12 cellular contexts compared by ENCODE assay signal in the genomic region with DNA sequence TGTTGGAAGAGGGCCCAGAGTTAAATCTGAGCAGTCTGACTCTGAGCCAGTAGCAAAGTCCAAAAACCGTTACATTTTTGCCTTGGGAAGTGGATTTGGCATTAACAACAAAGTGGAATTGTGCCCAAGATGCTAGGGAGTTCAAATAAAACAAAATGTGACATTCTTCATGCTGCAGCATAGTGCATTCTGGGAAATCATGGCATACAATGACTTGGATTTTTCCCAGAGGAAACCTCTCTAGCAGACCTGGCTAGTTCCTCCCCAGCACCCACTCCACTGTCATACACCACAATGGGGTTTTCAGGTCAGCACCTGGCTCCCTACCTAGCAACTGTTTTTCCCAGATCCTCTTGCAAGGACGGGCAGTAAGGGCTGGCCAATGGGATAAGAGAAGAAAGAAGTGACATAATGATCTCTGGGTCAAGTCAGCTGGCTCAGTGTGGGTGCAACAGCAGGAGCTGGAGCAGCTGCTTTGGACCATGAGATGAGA. TPM values are rescaled to one million over a fixed set of nuclear protein-coding genes. Genes with fewer than 3 reads are reported as not detected.
A peak's percentile ranks its signal among the peaks of the same experiment; 100 is the strongest.
DNase-seq lines count a peak whose midpoint lies in the region; ATAC-seq, FAIRE-seq and TF ChIP-seq lines count a peak whose summit lies in the region.
"Had no signal": no experiment of that assay in that cellular context is flagged by ENCODE, and none has a peak within 500 bp of the region (broad histone marks: within the 10 kb centered on the region; RNA-seq: fewer than 3 reads in every experiment).

No MANE protein-coding gene starts in this region.

- peak; percentile 44 to 71 (median 59) for ATAC-seq in pancreas

- DNase-seq in EH (ENCODE audit: low read depth) = peak; percentile 45
- peak; percentile 42 to 58 for DNase-seq in SHP77 (lab: John Stamatoyannopoulos, UW)
- peak; percentile 90 for DNase-seq in fibroblast of the aortic adventitia (ENCODE audit: low read depth)
- DNase-seq in pancreas = no peak
- DNase-seq in NCI-H2227 (lab: John Stamatoyannopoulos, UW; ENCODE audit: unreplicated experiment) = no peak
- no peak for DNase-seq in BE2C
- no peak for DNase-seq in D341Med (ENCODE audit: low spot score)
- no peak for DNase-seq in GM10248 (ENCODE audit: extremely low spot score)
- DNase-seq: activated CD4-positive, alpha-beta T cell treated with anti-CD3 and anti-CD28 coated beads, Interleukin-2, amount 50 U/mL, for 1 hour; NCI-H345; stimulated activated CD4-positive, alpha-beta T cell treated with anti-CD3 and anti-CD28 coated beads, Interleukin-1b, Interleukin-23, amount 100 ng/mL, for 48 hours had no signal

- H3K27me3 ChIP-seq in pancreas = no peaks in the 10 kb centered on the region
- no peaks in the 10 kb centered on the region for H3K27me3 ChIP-seq in BE2C

- H3K9me3 ChIP-seq in pancreas (no peaks in the 10 kb centered on the region), BE2C (no peaks in the 10 kb centered on the region)
- H3K9me3 ChIP-seq: neutrophil had no signal

- WGBS in pancreas, 2 donors = 8% methylated on average over 2 of the region's 2 CpGs

- H3K36me3 ChIP-seq in pancreas (no peaks in the 10 kb centered on the region), BE2C (no peaks in the 10 kb centered on the region)
- H3K36me3 ChIP-seq: neutrophil had no signal

- H3K27ac ChIP-seq in pancreas = peak overlapping the region in 1 of 4 donors; percentile 4
- H3K27ac ChIP-seq: neutrophil had no signal

- POLR2A ChIA-PET in GM10248 (lab: Yijun Ruan, JAX) = no interaction called here

- CTCF ChIA-PET in GM10248 (lab: Yijun Ruan, JAX) = interaction anchor here (1.1 kb wide), 1 partner anchor 11 kb away, joined by 3 read pairs; no protein-coding TSS in a partner anchor

- no peak for FAIRE-seq in pancreas (lab: Jason Lieb, UNC)

- TF ChIP-seq CTCF in fibroblast of the aortic adventitia (IDR thresholded peaks at IDR 0.05; ENCODE audit: insufficient read depth, low read length) (no peak), pancreas (IDR thresholded peaks at IDR 0.05) (no peak), BE2C (IDR thresholded peaks at IDR 0.05; ENCODE audit: low read depth, low read length) (no peak), GM10248 (IDR thresholded peaks at IDR 0.05; ENCODE audit: control extremely low read depth, extremely low read depth, low read depth, missing control alignments) (no peak)

- H3K4me1 ChIP-seq in pancreas (no peaks in the 10 kb centered on the region), BE2C (no peaks in the 10 kb centered on the region)

- intact Hi-C loops in pancreas (cut with DNase I) = no loop called here

- H3K4me3 ChIP-seq in fibroblast of the aortic adventitia (ENCODE audit: low read depth, low read length) = no peak overlapping the region
- no peak overlapping the region for H3K4me3 ChIP-seq in pancreas
- no peak overlapping the region for H3K4me3 ChIP-seq in BE2C (ENCODE audit: low read depth, low read length)

RNA-seq across cellular contexts. Expression of gene CYB5R3, which starts 24.8 kb away (rescaled TPM):
- total RNA-seq in fibroblast of the aortic adventitia (ENCODE audit: low replicate concordance) (44.4 and 113 TPM in 2 replicates), pancreas (10 to 100 TPM; 32.6 to 76.4 (median 43.6) TPM)
- 100 to 1,000 TPM in 1 of 2 donors, 10 to 100 TPM in 1; 53.6 to 105 TPM for polyA plus RNA-seq in pancreas
- 287 TPM for polyA plus RNA-seq in BE2C (2012; ENCODE audit: insufficient read depth, insufficient read length, low read depth)

RNA-seq across cellular contexts. Expression of gene ATP5MGL, which starts 33.5 kb away (rescaled TPM):
- total RNA-seq in fibroblast of the aortic adventitia (ENCODE audit: low replicate concordance) = 1.5 and 3.5 TPM in 2 replicates
- total RNA-seq in pancreas = under 1 TPM in 5 of 6 donors, not detected in 1; 0.24 to 0.60 (median 0.34) TPM
- under 1 TPM in 1 of 2 donors, not detected in 1; 0.34 TPM for polyA plus RNA-seq in pancreas
- not detected for polyA plus RNA-seq in BE2C (2012; ENCODE audit: insufficient read depth, insufficient read length, low read depth)

RNA-seq across cellular contexts. Expression of gene A4GALT, which starts 46.7 kb away (rescaled TPM):
- total RNA-seq in fibroblast of the aortic adventitia (ENCODE audit: low replicate concordance) (18.2 and 22.2 TPM in 2 replicates), pancreas (1 to 10 TPM; 2.7 to 8.6 (median 3.4) TPM)
- 10 to 100 TPM in 1 of 2 donors, 1 to 10 TPM in 1; 7.1 to 13.2 TPM for polyA plus RNA-seq in pancreas
- polyA plus RNA-seq in BE2C (2012; ENCODE audit: insufficient read depth, insufficient read length, low read depth) = not detected

RNA-seq across cellular contexts. Expression of gene POLDIP3, which starts 59.3 kb away (rescaled TPM):
- 28.6 and 34.1 TPM in 2 replicates for total RNA-seq in fibroblast of the aortic adventitia (ENCODE audit: low replicate concordance)
- 10 to 100 TPM; 23.3 to 35.2 (median 28.7) TPM for total RNA-seq in pancreas
- 10 to 100 TPM; 14.6 to 28.6 TPM for polyA plus RNA-seq in pancreas
- polyA plus RNA-seq in BE2C (2012; ENCODE audit: insufficient read depth, insufficient read length, low read depth) = 147 TPM

Comparison
In these comparisons a context has a peak if more than half of its experiments do, and no peak if none do; other contexts are left out.
1. DNase-seq: peak in EH (single experiment), SHP77 (2 of 2) and fibroblast of the aortic adventitia (single experiment); none in pancreas (0 of 6), NCI-H2227 (single experiment), BE2C (single experiment), D341Med (single experiment) and GM10248 (single experiment).